In genomic region chr11:14892036-14892556, GRCh38 we compare ENCODE assay signal across 8 cellular contexts. TPM values are rescaled to one million over a fixed set of nuclear protein-coding genes. Genes with fewer than 3 reads are reported as not detected.
DNase-seq lines count a peak whose midpoint lies in the region; ATAC-seq and TF ChIP-seq lines count a peak whose summit lies in the region.

CYP2R1 (minus strand) TSS chr11:14892231; CDS start chr11:14892205, 26 bp downstream.

- H3K9me3 ChIP-seq in BLaER1 treated with 17β-estradiol and CSF1 and Interleukin-3, amounts not matched to agents 10 nM and 100 nM (replicated peaks in 1 of 11) = peaks cover 0 to 7% (median 0%) of the 10 kb centered on the region in 11 experiments; a peak in 2 of 22 replicates

- peak within 1 kb of the TSS; percentile 91 for H3K27ac Mint-ChIP-seq in activated CD4-positive, alpha-beta T cell treated with anti-CD3 and anti-CD28 coated beads, Interleukin-2, amount 10 ng/mL, durations not matched to agents 7 days and 5 days

- peaks cover 31 to 85% (median 55%) of the 10 kb centered on the region in 10 experiments for H3K4me1 ChIP-seq in BLaER1 treated with 17β-estradiol and CSF1 and Interleukin-3, amounts not matched to agents 10 nM and 100 nM

- H3K4me1 Mint-ChIP-seq in activated CD4-positive, alpha-beta T cell treated with anti-CD3 and anti-CD28 coated beads, Interleukin-2, amount 10 ng/mL, durations not matched to agents 7 days and 5 days = peaks cover 55% of the 10 kb centered on the region

- peak within 1 kb of the TSS; percentile 83 to 96 (median 92) for H3K4me2 ChIP-seq in BLaER1 treated with 17β-estradiol and CSF1 and Interleukin-3, amounts not matched to agents 10 nM and 100 nM

- peak within 1 kb of the TSS; percentile 65 to 83 (median 70) for H3K4me3 ChIP-seq in BLaER1 treated with 17β-estradiol and CSF1 and Interleukin-3, amounts not matched to agents 10 nM and 100 nM
- peak within 1 kb of the TSS; percentile 77 for H3K4me3 ChIP-seq in coronary artery

- CTCF ChIA-PET in activated CD4-positive, alpha-beta T cell treated with anti-CD3 and anti-CD28 coated beads, Interleukin-2, amount 10 ng/mL, durations not matched to agents 7 days and 5 days (lab: Charles Lee) = interaction anchor here (0.7 to 6.6 kb wide), 10 partner anchors 10 to 1225 kb away, joined by 3 to 88 read pairs (median 3); no protein-coding TSS in a partner anchor

- H3K36me3 Mint-ChIP-seq in activated CD4-positive, alpha-beta T cell treated with anti-CD3 and anti-CD28 coated beads, Interleukin-2, amount 10 ng/mL, durations not matched to agents 7 days and 5 days (ENCODE audit: low read depth) = peaks cover 19% of the 10 kb centered on the region

- H3K27ac ChIP-seq in BLaER1 treated with 17β-estradiol and CSF1 and Interleukin-3, amounts not matched to agents 10 nM and 100 nM = peak within 1 kb of the TSS; percentile 82 to 94 (median 87)
- H3K27ac ChIP-seq in coronary artery = peak within 1 kb of the TSS; percentile 88 to 93

- no peaks in the 10 kb centered on the region for H3K9me3 Mint-ChIP-seq in activated CD4-positive, alpha-beta T cell treated with anti-CD3 and anti-CD28 coated beads, Interleukin-2, amount 10 ng/mL, durations not matched to agents 7 days and 5 days

- H3K9ac ChIP-seq in BLaER1 treated with 17β-estradiol and CSF1 and Interleukin-3, amounts not matched to agents 10 nM and 100 nM = peak within 1 kb of the TSS; percentile 78 to 90 (median 86)

- DNase-seq in NCI-H526 treated with DMSO at 0.1 percent for 48 hours (lab: John Stamatoyannopoulos, UW) (peak; percentile 96), coronary artery (ENCODE audit: low spot score) (peak; percentile 96), left lobe of liver (ENCODE audit: low spot score) (peak; percentile 98)
- peak; percentile 94 for DNase-seq in activated CD4-positive, alpha-beta T cell treated with anti-CD3 and anti-CD28 coated beads, Interleukin-2, amount 10 ng/mL, durations not matched to agents 7 days and 5 days
- DNase-seq in stimulated activated CD4-positive, alpha-beta T cell treated with anti-CD3 and anti-CD28 coated beads, Interleukin-2, amount 100 ng/mL, for 4 hours (ENCODE audit: low read depth) = peak; percentile 83

- H3K4me3 Mint-ChIP-seq in activated CD4-positive, alpha-beta T cell treated with anti-CD3 and anti-CD28 coated beads, Interleukin-2, amount 10 ng/mL, durations not matched to agents 7 days and 5 days = peak within 1 kb of the TSS; percentile 81

- H3K27me3 ChIP-seq in BLaER1 treated with 17β-estradiol and CSF1 and Interleukin-3, amounts not matched to agents 10 nM and 100 nM = no peaks in the 10 kb centered on the region

- ATAC-seq in GM19351 (IDR thresholded peaks at IDR 0.05; ENCODE audit: unreplicated experiment) (peak; percentile 92), HG03520 (IDR thresholded peaks at IDR 0.05; ENCODE audit: unreplicated experiment) (peak; percentile 94), left lobe of liver (peak; percentile 92)

- no peaks in the 10 kb centered on the region for H3K36me3 ChIP-seq in BLaER1 treated with 17β-estradiol and CSF1 and Interleukin-3, amounts not matched to agents 10 nM and 100 nM

- POLR2A ChIA-PET in activated CD4-positive, alpha-beta T cell treated with anti-CD3 and anti-CD28 coated beads, Interleukin-2, amount 10 ng/mL, durations not matched to agents 7 days and 5 days (lab: Charles Lee) = interaction anchor here (0.6 to 1.6 kb wide), 3 partner anchors 126 to 402 kb away, joined by 3 to 5 read pairs (median 3); no protein-coding TSS in a partner anchor

- TF ChIP-seq CTCF in coronary artery (IDR thresholded peaks at IDR 0.05) = no peak

- H4K20me1 ChIP-seq in BLaER1 treated with 17β-estradiol and CSF1 and Interleukin-3, amounts not matched to agents 10 nM and 100 nM = peaks cover 0 to 14% (median 0%) of the 10 kb centered on the region in 11 experiments; a peak in 3 of 22 replicates

- H3K27me3 Mint-ChIP-seq in activated CD4-positive, alpha-beta T cell treated with anti-CD3 and anti-CD28 coated beads, Interleukin-2, amount 10 ng/mL, durations not matched to agents 7 days and 5 days = no peaks in the 10 kb centered on the region

RNA-seq across cellular contexts. Expression of gene CYP2R1, which starts in this region (rescaled TPM):
- total RNA-seq in activated CD4-positive, alpha-beta T cell treated with anti-CD3 and anti-CD28 coated beads, Interleukin-2, amount 10 ng/mL, durations not matched to agents 7 days and 5 days = 10 to 100 TPM; 15.5 to 16.1 TPM
- 6.6 TPM for total RNA-seq in left lobe of liver

Comparison
In these comparisons a context has a peak if more than half of its experiments do, and no peak if none do; other contexts are left out.
1. Peak in every context shown above with its lines: DNase-seq, ATAC-seq, H3K4me3 ChIP-seq and H3K27ac ChIP-seq.